ENCODE assay signal across 16 cellular contexts in the genomic region with DNA sequence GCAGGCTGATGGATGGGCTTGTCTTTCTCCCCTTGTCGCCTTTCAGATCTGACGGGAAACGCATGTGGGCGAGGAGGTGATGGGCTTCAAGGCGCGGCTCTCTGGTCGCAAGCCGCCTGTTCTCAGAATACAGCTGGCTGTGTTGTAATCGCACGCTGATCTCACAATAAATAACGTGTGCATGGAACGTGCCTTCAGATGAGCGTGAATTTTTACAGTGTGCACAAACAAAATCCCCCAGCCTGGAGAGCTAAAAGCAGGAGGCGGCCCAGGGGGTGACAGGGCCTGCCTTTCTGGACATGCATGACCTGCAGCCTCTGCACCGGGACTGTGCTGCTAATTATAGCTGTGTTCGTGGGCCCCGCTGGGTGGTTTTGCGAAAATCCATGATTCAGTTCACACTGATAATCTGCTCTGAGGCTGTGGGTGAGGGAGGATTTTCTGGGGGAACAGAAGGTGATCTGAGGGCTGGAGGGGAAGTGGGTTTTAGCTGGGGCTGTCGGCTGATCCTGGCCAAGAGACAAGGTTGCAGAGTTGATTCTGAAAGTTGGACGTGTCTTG.
A peak's percentile ranks its signal among the peaks of the same experiment; 100 is the strongest.
DNase-seq lines count a peak whose midpoint lies in the region; ATAC-seq and TF ChIP-seq lines count a peak whose summit lies in the region.
"Had no signal": no experiment of that assay in that cellular context is flagged by ENCODE, and none has a peak within 500 bp of the region (broad histone marks: within the 10 kb centered on the region; RNA-seq: fewer than 3 reads in every experiment).

No MANE protein-coding gene starts in this region.

- no peak for ATAC-seq in WTC11

- H3K4me3 Mint-ChIP-seq in HFFc6 (no peak overlapping the region), WTC11 (no peak overlapping the region)
- H3K4me3 Mint-ChIP-seq in activated T-helper 2 cell treated with anti-CD3 and anti-CD28 coated beads, Interferon-gamma antibody, Interleukin-2, Interleukin-4, amounts not matched to agents 10 μg/mL and 5 μg/mL and 100 μg/mL, durations not matched to agents 14 hours and 24 hours and 36 hours (ENCODE audit: low read depth): no peak overlapping the region
- H3K4me3 Mint-ChIP-seq: CD4-positive, alpha-beta T cell; immature natural killer cell had no signal

- H3K9me3 Mint-ChIP-seq in HFFc6: peaks cover 5% of the 10 kb centered on the region
- H3K9me3 Mint-ChIP-seq in WTC11: peaks cover 15% of the 10 kb centered on the region
- peaks cover 6% of the 10 kb centered on the region for H3K9me3 Mint-ChIP-seq in activated T-helper 2 cell treated with anti-CD3 and anti-CD28 coated beads, Interferon-gamma antibody, Interleukin-2, Interleukin-4, amounts not matched to agents 10 μg/mL and 5 μg/mL and 100 μg/mL, durations not matched to agents 14 hours and 24 hours and 36 hours
- H3K9me3 Mint-ChIP-seq: CD4-positive, alpha-beta T cell had no signal

- no peak overlapping the region for H3K4me3 ChIP-seq in spleen
- H3K4me3 ChIP-seq: gastroesophageal sphincter, thyroid gland had no signal

- TF ChIP-seq CTCF in HFFc6 (IDR thresholded peaks at IDR 0.05) (no peak), WTC11 (IDR thresholded peaks at IDR 0.05) (no peak), spleen (IDR thresholded peaks at IDR 0.05 in 8 of 11, conservative IDR thresholded peaks at IDR 0.05 in 3 of 11) (no peak)

- no peaks in the 10 kb centered on the region for H3K27me3 ChIP-seq in spleen (replicated peaks in 1 of 7)
- H3K27me3 ChIP-seq: thyroid gland had no signal

- POLR2A ChIA-PET in WTC11 (lab: Charles Lee): no interaction called here

- H3K36me3 Mint-ChIP-seq in HFFc6 (ENCODE audit: low read depth) (peaks cover 6% of the 10 kb centered on the region), WTC11 (peaks cover 8% of the 10 kb centered on the region; the same call in 1 of the 2 replicates)
- peaks cover 4% of the 10 kb centered on the region for H3K36me3 Mint-ChIP-seq in activated T-helper 2 cell treated with anti-CD3 and anti-CD28 coated beads, Interferon-gamma antibody, Interleukin-2, Interleukin-4, amounts not matched to agents 10 μg/mL and 5 μg/mL and 100 μg/mL, durations not matched to agents 14 hours and 24 hours and 36 hours (ENCODE audit: low read depth)

- CTCF ChIA-PET in WTC11 (lab: Charles Lee): interaction anchor here (1.9 kb wide), 1 partner anchor 242 kb away, joined by 8 read pairs; no protein-coding TSS in a partner anchor

- DNase-seq in HFFc6: no peak
- DNase-seq in WTC11 (ENCODE audit: low spot score): no peak
- DNase-seq in mesenteric fat pad (ENCODE audit: low spot score): peak; percentile 79
- peak; percentile 47 for DNase-seq in spleen
- DNase-seq in DMS79 (lab: John Stamatoyannopoulos, UW): no peak
- no peak for DNase-seq in stimulated activated CD4-positive, alpha-beta T cell treated with anti-CD3 and anti-CD28 coated beads, Interleukin-4, amount 100 ng/mL, for 24 hours
- DNase-seq in middle frontal gyrus (ENCODE audit: extremely low spot score, low spot score): no peak
- no peak for DNase-seq in activated T-helper 2 cell treated with anti-CD3 and anti-CD28 coated beads, Interferon-gamma antibody, Interleukin-2, Interleukin-4, amounts not matched to agents 10 μg/mL and 5 μg/mL and 100 μg/mL, durations not matched to agents 14 hours and 24 hours and 36 hours (ENCODE audit: low spot score)
- DNase-seq: activated naive CD4-positive, alpha-beta T cell; CD4-positive, alpha-beta T cell; effector CD8-positive, alpha-beta T cell; immature natural killer cell; mesendoderm; stimulated activated CD4-positive, alpha-beta T cell treated with anti-CD3 and anti-CD28 coated beads, Interleukin-1b, Interleukin-23, amount 100 ng/mL, for 48 hours; thyroid gland had no signal

- intact Hi-C loops in spleen (cut with DNase I; ENCODE audit: low total_unique reads): loop anchor here (10.0 kb wide), 1 partner anchor 240 kb away; no protein-coding TSS in a partner anchor
- intact Hi-C loops in activated T-helper 2 cell treated with anti-CD3 and anti-CD28 coated beads, Interferon-gamma antibody, Interleukin-2, Interleukin-4, amounts not matched to agents 10 μg/mL and 5 μg/mL and 100 μg/mL, durations not matched to agents 14 hours and 24 hours and 36 hours (cut with micrococcal nuclease): loop anchor here (10.0 kb wide), 1 partner anchor 240 kb away; no protein-coding TSS in a partner anchor

- peaks cover 13% of the 10 kb centered on the region for H3K4me1 Mint-ChIP-seq in HFFc6 (ENCODE audit: low read depth)
- no peaks in the 10 kb centered on the region for H3K4me1 Mint-ChIP-seq in WTC11
- H3K4me1 Mint-ChIP-seq in activated T-helper 2 cell treated with anti-CD3 and anti-CD28 coated beads, Interferon-gamma antibody, Interleukin-2, Interleukin-4, amounts not matched to agents 10 μg/mL and 5 μg/mL and 100 μg/mL, durations not matched to agents 14 hours and 24 hours and 36 hours (ENCODE audit: low read depth): peaks cover 1% of the 10 kb centered on the region

- H3K36me3 ChIP-seq in spleen: no peaks in the 10 kb centered on the region
- H3K36me3 ChIP-seq: gastroesophageal sphincter, thyroid gland had no signal

- H3K27me3 Mint-ChIP-seq in HFFc6 (ENCODE audit: insufficient read depth) (peaks cover 7% of the 10 kb centered on the region), WTC11 (ENCODE audit: low read depth) (no peaks in the 10 kb centered on the region)
- H3K27me3 Mint-ChIP-seq in activated T-helper 2 cell treated with anti-CD3 and anti-CD28 coated beads, Interferon-gamma antibody, Interleukin-2, Interleukin-4, amounts not matched to agents 10 μg/mL and 5 μg/mL and 100 μg/mL, durations not matched to agents 14 hours and 24 hours and 36 hours (ENCODE audit: low read depth): peaks cover 3% of the 10 kb centered on the region
- H3K27me3 Mint-ChIP-seq: CD4-positive, alpha-beta T cell had no signal

- H3K27ac ChIP-seq in spleen: no peak overlapping the region
- H3K27ac ChIP-seq: gastroesophageal sphincter, thyroid gland had no signal

- no peaks in the 10 kb centered on the region for H3K9me3 ChIP-seq in spleen
- H3K9me3 ChIP-seq: gastroesophageal sphincter, thyroid gland had no signal

- WGBS in spleen, 5 donors: 73 to 84% (median 82%) methylated on average over 19 to 20 of the region's 20 CpGs

- H3K4me1 ChIP-seq in spleen: peaks cover 0 to 9% (median 2%) of the 10 kb centered on the region in 6 donors
- H3K4me1 ChIP-seq: gastroesophageal sphincter, thyroid gland had no signal

- H3K27ac Mint-ChIP-seq in HFFc6 (peak overlapping the region; percentile 22; the same call in 1 of the 2 replicates), WTC11 (peak overlapping the region; percentile 44)
- H3K27ac Mint-ChIP-seq in activated T-helper 2 cell treated with anti-CD3 and anti-CD28 coated beads, Interferon-gamma antibody, Interleukin-2, Interleukin-4, amounts not matched to agents 10 μg/mL and 5 μg/mL and 100 μg/mL, durations not matched to agents 14 hours and 24 hours and 36 hours: no peak overlapping the region
- H3K27ac Mint-ChIP-seq: CD4-positive, alpha-beta T cell had no signal

- TF ChIP-seq POLR2A in spleen (IDR thresholded peaks at IDR 0.05): no peak

TF ChIP-seq in WTC11, 78 proteins besides CTCF, POLR2A, EP300 and RAD21 (continues in another document):
- TF ChIP-seq RELA (CRISPR knock-in tag; IDR thresholded peaks at IDR 0.05; ENCODE audit: borderline replicate concordance) (no peak), MYBL2 (CRISPR knock-in tag; IDR thresholded peaks at IDR 0.05) (no peak), JUN (CRISPR knock-in tag; IDR thresholded peaks at IDR 0.05) (no peak), SMAD3 (CRISPR knock-in tag; IDR thresholded peaks at IDR 0.05; ENCODE audit: borderline replicate concordance) (no peak), E2F4 (CRISPR knock-in tag; IDR thresholded peaks at IDR 0.05; ENCODE audit: borderline replicate concordance, low read depth) (no peak), CREM (CRISPR knock-in tag; IDR thresholded peaks at IDR 0.05) (no peak), ZNF219 (CRISPR knock-in tag; IDR thresholded peaks at IDR 0.05; ENCODE audit: borderline replicate concordance) (no peak), ZNF396 (CRISPR knock-in tag; IDR thresholded peaks at IDR 0.05; ENCODE audit: borderline replicate concordance) (no peak)
- TF ChIP-seq, protein P1, sequence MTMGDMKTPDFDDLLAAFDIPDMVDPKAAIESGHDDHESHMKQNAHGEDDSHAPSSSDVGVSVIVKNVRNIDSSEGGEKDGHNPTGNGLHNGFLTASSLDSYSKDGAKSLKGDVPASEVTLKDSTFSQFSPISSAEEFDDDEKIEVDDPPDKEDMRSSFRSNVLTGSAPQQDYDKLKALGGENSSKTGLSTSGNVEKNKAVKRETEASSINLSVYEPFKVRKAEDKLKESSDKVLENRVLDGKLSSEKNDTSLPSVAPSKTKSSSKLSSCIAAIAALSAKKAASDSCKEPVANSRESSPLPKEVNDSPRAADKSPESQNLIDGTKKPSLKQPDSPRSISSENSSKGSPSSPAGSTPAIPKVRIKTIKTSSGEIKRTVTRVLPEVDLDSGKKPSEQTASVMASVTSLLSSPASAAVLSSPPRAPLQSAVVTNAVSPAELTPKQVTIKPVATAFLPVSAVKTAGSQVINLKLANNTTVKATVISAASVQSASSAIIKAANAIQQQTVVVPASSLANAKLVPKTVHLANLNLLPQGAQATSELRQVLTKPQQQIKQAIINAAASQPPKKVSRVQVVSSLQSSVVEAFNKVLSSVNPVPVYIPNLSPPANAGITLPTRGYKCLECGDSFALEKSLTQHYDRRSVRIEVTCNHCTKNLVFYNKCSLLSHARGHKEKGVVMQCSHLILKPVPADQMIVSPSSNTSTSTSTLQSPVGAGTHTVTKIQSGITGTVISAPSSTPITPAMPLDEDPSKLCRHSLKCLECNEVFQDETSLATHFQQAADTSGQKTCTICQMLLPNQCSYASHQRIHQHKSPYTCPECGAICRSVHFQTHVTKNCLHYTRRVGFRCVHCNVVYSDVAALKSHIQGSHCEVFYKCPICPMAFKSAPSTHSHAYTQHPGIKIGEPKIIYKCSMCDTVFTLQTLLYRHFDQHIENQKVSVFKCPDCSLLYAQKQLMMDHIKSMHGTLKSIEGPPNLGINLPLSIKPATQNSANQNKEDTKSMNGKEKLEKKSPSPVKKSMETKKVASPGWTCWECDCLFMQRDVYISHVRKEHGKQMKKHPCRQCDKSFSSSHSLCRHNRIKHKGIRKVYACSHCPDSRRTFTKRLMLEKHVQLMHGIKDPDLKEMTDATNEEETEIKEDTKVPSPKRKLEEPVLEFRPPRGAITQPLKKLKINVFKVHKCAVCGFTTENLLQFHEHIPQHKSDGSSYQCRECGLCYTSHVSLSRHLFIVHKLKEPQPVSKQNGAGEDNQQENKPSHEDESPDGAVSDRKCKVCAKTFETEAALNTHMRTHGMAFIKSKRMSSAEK (CRISPR knock-in tag; IDR thresholded peaks at IDR 0.05; ENCODE audit: borderline replicate concordance): no peak

Comparison
In these comparisons a context has a peak if more than half of its experiments do, and no peak if none do; other contexts are left out.
1. DNase-seq: peak in mesenteric fat pad (single experiment) and spleen (single experiment); none in HFFc6 (single experiment), WTC11 (single experiment), DMS79 (single experiment), stimulated activated CD4-positive, alpha-beta T cell treated with anti-CD3 and anti-CD28 coated beads, Interleukin-4, amount 100 ng/mL, for 24 hours (single experiment), middle frontal gyrus (single experiment) and activated T-helper 2 cell treated with anti-CD3 and anti-CD28 coated beads, Interferon-gamma antibody, Interleukin-2, Interleukin-4, amounts not matched to agents 10 μg/mL and 5 μg/mL and 100 μg/mL, durations not matched to agents 14 hours and 24 hours and 36 hours (single experiment).